Comparison of ENCODE assay signal across 22 cellular contexts in genomic region chr4:121514443-121514842, GRCh38.
DNase-seq lines count a peak whose midpoint lies in the region; ATAC-seq, FAIRE-seq and TF ChIP-seq lines count a peak whose summit lies in the region.
"Had no signal": no experiment of that assay in that cellular context is flagged by ENCODE, and none has a peak within 500 bp of the region (broad histone marks: within the 10 kb centered on the region; RNA-seq: fewer than 3 reads in every experiment).

No MANE protein-coding gene starts in this region.

- CTCF ChIA-PET in T-cell (lab: Charles Lee): no interaction called here

- peaks cover 4% of the 10 kb centered on the region for H3K9me3 Mint-ChIP-seq in neural crest cell
- peaks cover 0 to 8% (median 7%) of the 10 kb centered on the region in 3 donors for H3K9me3 Mint-ChIP-seq in T-cell

- H3K36me3 ChIP-seq in KMS-11 (ENCODE audit: insufficient read depth) (no peaks in the 10 kb centered on the region), bronchial epithelial cell (ENCODE audit: control insufficient read depth, insufficient read depth, low read length) (no peaks in the 10 kb centered on the region)
- H3K36me3 ChIP-seq: ovary, right lobe of liver, vagina had no signal

- ATAC-seq in T-cell (replicated peaks in 1 of 4) (no peak), HG03095 (IDR thresholded peaks at IDR 0.05; ENCODE audit: unreplicated experiment) (no peak)
- ATAC-seq: right lobe of liver had no signal

- peaks cover 26% of the 10 kb centered on the region for H3K4me1 ChIP-seq in KMS-11 (ENCODE audit: low read depth, poor library complexity, severe bottlenecking)
- H3K4me1 ChIP-seq: right lobe of liver, vagina had no signal

- H3K4me1 Mint-ChIP-seq in neural crest cell (no peaks in the 10 kb centered on the region), T-cell (no peaks in the 10 kb centered on the region)

- DNase-seq in Daoy (ENCODE audit: low read depth) (peak; percentile 3), bronchial epithelial cell (ENCODE audit: low read depth) (no peak), neural crest cell (ENCODE audit: low read depth, low spot score) (no peak), T-cell (no peak), activated gamma-delta T cell (lab: John Stamatoyannopoulos, UW) (no peak), HuH-7.5 (ENCODE audit: low spot score) (no peak)
- DNase-seq: activated CD8-positive, alpha-beta memory T cell treated with anti-CD3 and anti-CD28 coated beads, Interleukin-2, amount 50 U/mL, for 4 hours; C1 segment of cervical spinal cord; hippocampal formation; IMR-90; kidney glomerular epithelial cell; NCI-H526 treated with DMSO at 0.1 percent for 48 hours; ovary; right lobe of liver; Right ventricle myocardium superior had no signal

- no peak overlapping the region for H3K27ac Mint-ChIP-seq in neural crest cell (ENCODE audit: unreplicated experiment)
- H3K27ac Mint-ChIP-seq in T-cell: no peak overlapping the region
- H3K27ac Mint-ChIP-seq: dendritic cell treated with granulocyte-macrophage colony-stimulating factor and Interleukin-4, amounts not matched to agents 40 ng/mL and 50 ng/mL, for 4 days had no signal

- H4K20me1 ChIP-seq in KMS-11 (ENCODE audit: insufficient read depth): no peaks in the 10 kb centered on the region

- H3K4me3 Mint-ChIP-seq in neural crest cell: no peak overlapping the region
- no peak overlapping the region for H3K4me3 Mint-ChIP-seq in T-cell
- H3K4me3 Mint-ChIP-seq: dendritic cell treated with granulocyte-macrophage colony-stimulating factor and Interleukin-4, amounts not matched to agents 40 ng/mL and 50 ng/mL, for 4 days had no signal

- peaks cover 4% of the 10 kb centered on the region for H3K27me3 Mint-ChIP-seq in neural crest cell (ENCODE audit: low read depth)
- peaks cover 14% of the 10 kb centered on the region in 2 donors for H3K27me3 Mint-ChIP-seq in T-cell
- H3K27me3 Mint-ChIP-seq: dendritic cell treated with granulocyte-macrophage colony-stimulating factor and Interleukin-4, amounts not matched to agents 40 ng/mL and 50 ng/mL, for 4 days had no signal

- POLR2A ChIA-PET in T-cell (lab: Charles Lee): no interaction called here

- H3K79me2 ChIP-seq in KMS-11 (ENCODE audit: insufficient read depth, low read depth): no peaks in the 10 kb centered on the region

- H3K9ac ChIP-seq in KMS-11: no peak overlapping the region

- no peaks in the 10 kb centered on the region for H3K27me3 ChIP-seq in KMS-11 (ENCODE audit: insufficient read depth, low read depth)
- H3K27me3 ChIP-seq in bronchial epithelial cell (ENCODE audit: control insufficient read depth, insufficient read depth, low read length): no peaks in the 10 kb centered on the region
- H3K27me3 ChIP-seq: ovary, right lobe of liver, vagina had no signal

- FAIRE-seq in bronchial epithelial cell (lab: Jason Lieb, UNC): peak; percentile 28
- FAIRE-seq: D721Med, frontal cortex had no signal

- no peak overlapping the region for H3K4me2 ChIP-seq in KMS-11

- H2AFZ ChIP-seq in KMS-11 (ENCODE audit: low read depth): no peak overlapping the region

- H3K4me3 ChIP-seq in KMS-11 (IDR thresholded peaks at IDR 0.05; ENCODE audit: insufficient read depth, low read depth, low read length): no peak overlapping the region
- H3K4me3 ChIP-seq in bronchial epithelial cell (ENCODE audit: low read depth, low read length): no peak overlapping the region
- H3K4me3 ChIP-seq: ovary, right lobe of liver, vagina had no signal

- H3K36me3 Mint-ChIP-seq in neural crest cell (ENCODE audit: low read depth) (peaks cover 2% of the 10 kb centered on the region), T-cell (no peaks in the 10 kb centered on the region)

- H3K27ac ChIP-seq in KMS-11: no peak overlapping the region
- H3K27ac ChIP-seq: epithelial cell of prostate, ovary, right lobe of liver, vagina had no signal

- TF ChIP-seq CTCF in KMS-11 (conservative IDR thresholded peaks at IDR 0.05; ENCODE audit: low read depth, low read length) (peak; percentile 33; the same call in 1 of the 2 replicates), bronchial epithelial cell (IDR thresholded peaks at IDR 0.05; ENCODE audit: insufficient read depth, low read length, severe bottlenecking) (no peak), neural crest cell (conservative IDR thresholded peaks at IDR 0.05) (peak; percentile 25)
